ENCODE assay signal across 17 cellular contexts in the genomic region with DNA sequence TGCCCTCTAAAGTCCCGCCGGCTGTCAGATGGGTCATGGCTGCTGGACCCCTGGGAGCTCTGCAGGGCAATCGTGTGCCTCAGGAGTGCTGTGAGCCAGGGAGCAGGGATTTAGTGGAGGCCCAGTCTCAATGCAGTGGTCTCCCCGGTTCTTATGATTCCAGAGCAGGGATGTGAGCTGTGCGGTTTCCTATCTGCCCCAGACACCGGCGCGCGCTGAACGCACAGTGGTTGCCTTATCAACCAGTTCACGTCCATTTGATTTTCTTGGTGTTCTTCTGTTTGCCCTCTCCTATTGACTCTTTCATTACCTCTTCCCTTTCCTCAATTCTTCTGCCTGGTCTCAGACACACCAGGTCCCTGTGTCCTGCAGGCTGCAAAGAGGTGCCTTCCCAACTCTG. TPM values are rescaled to one million over a fixed set of nuclear protein-coding genes. Genes with fewer than 3 reads are reported as not detected.
DNase-seq lines count a peak whose midpoint lies in the region; ATAC-seq and TF ChIP-seq lines count a peak whose summit lies in the region.
"Had no signal": no experiment of that assay in that cellular context is flagged by ENCODE, and none has a peak within 500 bp of the region (broad histone marks: within the 10 kb centered on the region; RNA-seq: fewer than 3 reads in every experiment).

No MANE protein-coding gene starts in this region.

- H3K4me1 ChIP-seq in BE2C: peaks cover 21% of the 10 kb centered on the region
- H3K4me1 ChIP-seq: HAP-1 had no signal

- DNase-seq in BE2C (no peak), HUDEP-2 (lab: John Stamatoyannopoulos, UW; ENCODE audit: unreplicated experiment in 76 of 76) (peak in 66 of 76 experiments; percentile 33 to 86 (median 66)), nephron progenitor cell (no peak), NCI-H345 treated with DMSO at 0.1 percent for 48 hours (lab: John Stamatoyannopoulos, UW; ENCODE audit: unreplicated experiment) (no peak), NCI-H1092 (lab: John Stamatoyannopoulos, UW) (no peak), posterior cingulate gyrus (no peak)
- no peak for DNase-seq in activated T-cell treated with anti-CD3 and anti-CD28 coated beads, Interleukin-2, amount 50 U/mL, for 72 hours
- DNase-seq: DND-41, NCI-H1417 treated with DMSO at 0.1 percent for 48 hours, NCI-H187 treated with DMSO at 0.1 percent for 48 hours, NCI-H524 treated with DMSO at 0.1 percent for 48 hours, SW 1271 had no signal

- H3K4me1 Mint-ChIP-seq in nephron progenitor cell: peaks cover 74% of the 10 kb centered on the region
- H3K4me1 Mint-ChIP-seq in activated T-cell treated with anti-CD3 and anti-CD28 coated beads, Interleukin-2, amount 50 U/mL, for 72 hours (ENCODE audit: low read depth): no peaks in the 10 kb centered on the region

- H3K9me3 ChIP-seq in BE2C: no peaks in the 10 kb centered on the region
- H3K9me3 ChIP-seq: HAP-1, SJSA1 had no signal

- no peak for ATAC-seq in activated T-cell treated with anti-CD3 and anti-CD28 coated beads, Interleukin-2, amount 50 U/mL, for 72 hours (replicated peaks in 1 of 2)

- no peak for TF ChIP-seq CTCF in BE2C (IDR thresholded peaks at IDR 0.05; ENCODE audit: low read depth, low read length)
- no peak for TF ChIP-seq CTCF in VCaP (conservative IDR thresholded peaks at IDR 0.05)
- TF ChIP-seq CTCF in nephron progenitor cell (IDR thresholded peaks at IDR 0.05): no peak

- no peaks in the 10 kb centered on the region for H3K36me3 Mint-ChIP-seq in nephron progenitor cell (ENCODE audit: low read depth)
- H3K36me3 Mint-ChIP-seq in activated T-cell treated with anti-CD3 and anti-CD28 coated beads, Interleukin-2, amount 50 U/mL, for 72 hours (ENCODE audit: insufficient read depth in 2 of 2): no peaks in the 10 kb centered on the region

- no peaks in the 10 kb centered on the region for H3K27me3 ChIP-seq in BE2C
- H3K27me3 ChIP-seq: SJSA1 had no signal

- peak overlapping the region; percentile 58; the same call in 1 of the 2 replicates for H3K27ac ChIP-seq in VCaP
- H3K27ac ChIP-seq: C4-2B, SJSA1 had no signal

- no peaks in the 10 kb centered on the region for H3K9me3 Mint-ChIP-seq in nephron progenitor cell
- no peaks in the 10 kb centered on the region for H3K9me3 Mint-ChIP-seq in activated T-cell treated with anti-CD3 and anti-CD28 coated beads, Interleukin-2, amount 50 U/mL, for 72 hours

- H3K27ac Mint-ChIP-seq in nephron progenitor cell: no peak overlapping the region
- H3K27ac Mint-ChIP-seq in activated T-cell treated with anti-CD3 and anti-CD28 coated beads, Interleukin-2, amount 50 U/mL, for 72 hours: no peak overlapping the region

- H3K36me3 ChIP-seq in BE2C: no peaks in the 10 kb centered on the region
- H3K36me3 ChIP-seq: HAP-1, SJSA1 had no signal

- H3K4me3 Mint-ChIP-seq in nephron progenitor cell: peak overlapping the region; percentile 48
- no peak overlapping the region for H3K4me3 Mint-ChIP-seq in activated T-cell treated with anti-CD3 and anti-CD28 coated beads, Interleukin-2, amount 50 U/mL, for 72 hours

- peak overlapping the region; percentile 39 for H3K4me3 ChIP-seq in BE2C (ENCODE audit: low read depth, low read length)
- H3K4me3 ChIP-seq: HAP-1, SJSA1 had no signal

- intact Hi-C loops in posterior cingulate gyrus (cut with DNase I): no loop called here

- peaks cover 47% of the 10 kb centered on the region for H3K27me3 Mint-ChIP-seq in nephron progenitor cell (ENCODE audit: low read depth, poor library complexity)
- peaks cover 35% of the 10 kb centered on the region for H3K27me3 Mint-ChIP-seq in activated T-cell treated with anti-CD3 and anti-CD28 coated beads, Interleukin-2, amount 50 U/mL, for 72 hours (ENCODE audit: low read depth)

RNA-seq across cellular contexts. Expression of a gene that starts 55.5 kb away (rescaled TPM):
- polyA plus RNA-seq in BE2C (2012; ENCODE audit: insufficient read depth, insufficient read length, low read depth): 4.1 TPM
- under 1 TPM; 0.12 to 0.17 TPM for total RNA-seq in activated T-cell treated with anti-CD3 and anti-CD28 coated beads, Interleukin-2, amount 50 U/mL, for 72 hours
- total RNA-seq: M059J had no signal

Comparison
In these comparisons a context has a peak if more than half of its experiments do, and no peak if none do; other contexts are left out.
1. DNase-seq: peak in HUDEP-2 (66 of 76); none in BE2C (single experiment), nephron progenitor cell (single experiment), NCI-H345 treated with DMSO at 0.1 percent for 48 hours (single experiment), activated T-cell treated with anti-CD3 and anti-CD28 coated beads, Interleukin-2, amount 50 U/mL, for 72 hours (0 of 2), NCI-H1092 (single experiment) and posterior cingulate gyrus (0 of 10).